Comparison of ENCODE assay signal across 1 cellular context in genomic region chr12:104986022-104986941, GRCh38.
TF ChIP-seq lines count a peak whose summit lies in the region.

Gene NOPCHAP1 (plus strand): TSS chr12:104986316. CDS start chr12:104986353, 37 bp downstream.

TF ChIP-seq in HepG2, 621 proteins besides CTCF, POLR2A, EP300 and RAD21 (continued from another document and continues in another):
- TF ChIP-seq ZBTB8A (CRISPR knock-in tag; IDR thresholded peaks at IDR 0.05; ENCODE audit: borderline replicate concordance, low read depth) (no peak), ZNF251 (CRISPR knock-in tag; IDR thresholded peaks at IDR 0.05) (no peak), ZNF660 (CRISPR knock-in tag; IDR thresholded peaks at IDR 0.05; ENCODE audit: borderline replicate concordance, low read depth) (no peak), HOXA3 (CRISPR knock-in tag; IDR thresholded peaks at IDR 0.05) (0 out of 2 replicates have a peak, but pooled peaks have one; percentile 20), ZNF280D (CRISPR knock-in tag; IDR thresholded peaks at IDR 0.05) (no peak), JUN (CRISPR knock-in tag; IDR thresholded peaks at IDR 0.05) (no peak), ZNF510 (CRISPR knock-in tag; IDR thresholded peaks at IDR 0.05; ENCODE audit: low read depth) (no peak), RFXAP (CRISPR knock-in tag; IDR thresholded peaks at IDR 0.05; ENCODE audit: borderline replicate concordance) (no peak), ZNF710 (CRISPR knock-in tag; IDR thresholded peaks at IDR 0.05; ENCODE audit: borderline replicate concordance) (no peak), ATM (IDR thresholded peaks at IDR 0.05; ENCODE audit: borderline replicate concordance) (no peak), NFE2L2 (IDR thresholded peaks at IDR 0.05; ENCODE audit: low read length) (no peak), TIGD3 (CRISPR knock-in tag; IDR thresholded peaks at IDR 0.05; ENCODE audit: borderline replicate concordance) (no peak), ZFP82 (CRISPR knock-in tag; IDR thresholded peaks at IDR 0.05; ENCODE audit: borderline replicate concordance) (no peak), KDM6A (CRISPR knock-in tag; IDR thresholded peaks at IDR 0.05; ENCODE audit: low read depth) (no peak), ZFP37 (CRISPR knock-in tag; IDR thresholded peaks at IDR 0.05; ENCODE audit: borderline replicate concordance) (no peak), NCOA5 (CRISPR knock-in tag; IDR thresholded peaks at IDR 0.05) (no peak), ZNF616 (CRISPR knock-in tag; IDR thresholded peaks at IDR 0.05; ENCODE audit: low read depth) (no peak), ZNF720 (CRISPR knock-in tag; IDR thresholded peaks at IDR 0.05) (no peak), NFATC3 (CRISPR knock-in tag; IDR thresholded peaks at IDR 0.05) (no peak), ZNF564 (CRISPR knock-in tag; IDR thresholded peaks at IDR 0.05) (no peak), POGZ (CRISPR knock-in tag; IDR thresholded peaks at IDR 0.05) (peak; percentile 77), NCOA2 (CRISPR knock-in tag; IDR thresholded peaks at IDR 0.05) (no peak; the same call in 1 of the 2 replicates), CEBPG (CRISPR knock-in tag; IDR thresholded peaks at IDR 0.05) (no peak), PCBP1 (IDR thresholded peaks at IDR 0.05; ENCODE audit: borderline replicate concordance, low read depth, low read length) (no peak), E2F5 (CRISPR knock-in tag; conservative IDR thresholded peaks at IDR 0.05) (no peak), BCLAF1 (IDR thresholded peaks at IDR 0.05) (no peak), MEF2D (CRISPR knock-in tag; IDR thresholded peaks at IDR 0.05) (no peak), ZSCAN25 (CRISPR knock-in tag; IDR thresholded peaks at IDR 0.05) (peak; percentile 31; the same call in 1 of the 2 replicates), RFX1 (IDR thresholded peaks at IDR 0.05) (no peak), CHD4 (IDR thresholded peaks at IDR 0.05; ENCODE audit: borderline replicate concordance, low read length) (no peak), SRSF9 (IDR thresholded peaks at IDR 0.05; ENCODE audit: borderline replicate concordance, insufficient read depth, low read depth, low read length, poor library complexity, severe bottlenecking) (no peak), KDM5A (IDR thresholded peaks at IDR 0.05; ENCODE audit: borderline replicate concordance, low read length) (peak; percentile 40; the same call in 1 of the 2 replicates), ATF5 (CRISPR knock-in tag; IDR thresholded peaks at IDR 0.05; ENCODE audit: low read depth) (no peak), ZNF432 (CRISPR knock-in tag; IDR thresholded peaks at IDR 0.05; ENCODE audit: borderline replicate concordance) (no peak), HNF1A (IDR thresholded peaks at IDR 0.05; ENCODE audit: low read depth) (no peak), HNF1A (CRISPR knock-in tag; IDR thresholded peaks at IDR 0.05; ENCODE audit: borderline replicate concordance) (no peak), SALL2 (CRISPR knock-in tag; IDR thresholded peaks at IDR 0.05) (no peak; the same call in 1 of the 2 replicates)
